In the genomic region with DNA sequence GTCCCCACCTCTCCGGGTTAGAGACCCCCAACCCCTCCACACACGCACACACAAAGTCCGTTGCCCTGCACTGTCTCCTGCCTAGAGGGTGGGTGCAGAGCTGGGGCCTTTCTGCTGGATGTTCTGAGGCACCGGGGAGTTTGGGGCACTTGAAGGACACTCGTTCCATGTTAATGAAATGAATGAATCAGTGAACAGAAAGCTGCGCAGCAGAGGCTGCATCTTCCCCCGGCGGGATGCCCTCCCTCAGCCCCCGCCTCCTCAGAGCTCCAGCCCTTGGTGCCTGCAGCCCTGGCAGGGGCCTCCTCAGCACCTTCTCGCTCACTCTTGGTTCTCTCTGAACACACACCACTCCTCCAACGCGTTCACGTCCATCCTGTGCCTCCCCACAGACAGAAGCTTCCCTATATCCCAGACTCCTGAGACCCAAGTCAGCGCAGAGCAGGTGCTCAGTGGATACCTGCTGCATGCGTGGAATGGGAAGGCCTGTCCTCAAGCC, we compare ENCODE assay signal across 21 cellular contexts.
"Had no signal": no experiment of that assay in that cellular context is flagged by ENCODE, and none has a peak within 500 bp of the region (broad histone marks: within the 10 kb centered on the region; RNA-seq: fewer than 3 reads in every experiment).

No MANE protein-coding gene starts in this region.

- H3K27ac ChIP-seq: brain microvascular endothelial cell, testis, transverse colon, vagina had no signal

- H3K4me1 ChIP-seq: testis, transverse colon, vagina had no signal

- H3K27me3 ChIP-seq: brain microvascular endothelial cell, testis, transverse colon, vagina had no signal

- DNase-seq: activated CD4-positive, alpha-beta memory T cell treated with anti-CD3 and anti-CD28 coated beads, Interleukin-2, amount 10 ng/mL, durations not matched to agents 7 days and 5 days; activated CD4-positive, alpha-beta T cell treated with anti-CD3 and anti-CD28 coated beads for 48 hours; activated CD8-positive, alpha-beta memory T cell treated with anti-CD3 and anti-CD28 coated beads, Interleukin-2, amount 10 ng/mL, durations not matched to agents 7 days and 5 days; activated gamma-delta T cell; activated naive CD8-positive, alpha-beta T cell treated with anti-CD3 and anti-CD28 coated beads, Interleukin-2, amount 10 ng/mL, durations not matched to agents 7 days and 5 days; brain microvascular endothelial cell; caudate nucleus; hippocampal formation; left colon; mesendoderm; mucosa of descending colon; stimulated activated CD4-positive, alpha-beta T cell treated with anti-CD3 and anti-CD28 coated beads, Interleukin-2, amount 100 ng/mL, for 48 hours; stimulated activated naive CD4-positive, alpha-beta T cell treated with Interleukin-2 at 50 U/mL for 16 hours; testis; transverse colon had no signal

- H3K4me3 ChIP-seq: lung, mucosa of descending colon, testis, transverse colon, vagina had no signal

- FAIRE-seq: astrocyte, endothelial cell of umbilical vein, keratinocyte had no signal

- H3K36me3 ChIP-seq: brain microvascular endothelial cell, transverse colon, vagina had no signal

- H3K9me3 ChIP-seq: mucosa of descending colon, testis, transverse colon, vagina had no signal

- ATAC-seq: activated CD4-positive, CD25-positive, alpha-beta regulatory T cell treated with anti-CD3 and anti-CD28 coated beads, Interleukin-2, amount 50 U/mL, for 24 hours; activated CD8-positive, alpha-beta memory T cell treated with anti-CD3 and anti-CD28 coated beads, Interleukin-2, amount 10 ng/mL, durations not matched to agents 7 days and 5 days; left colon; mucosa of descending colon had no signal
